In genomic region chr1:29397256-29397590, GRCh38 we compare ENCODE assay signal across 15 cellular contexts.
DNase-seq lines count a peak whose midpoint lies in the region; ATAC-seq and TF ChIP-seq lines count a peak whose summit lies in the region.
"Had no signal": no experiment of that assay in that cellular context is flagged by ENCODE, and none has a peak within 500 bp of the region (broad histone marks: within the 10 kb centered on the region; RNA-seq: fewer than 3 reads in every experiment).

No MANE protein-coding gene starts in this region.

- DNase-seq in activated CD8-positive, alpha-beta memory T cell treated with anti-CD3 and anti-CD28 coated beads for 24 hours, result peak; percentile 32
- no peak for DNase-seq in activated CD8-positive, alpha-beta memory T cell treated with anti-CD3 and anti-CD28 coated beads, Interleukin-2, amount 50 U/mL, for 4 hours
- DNase-seq in NCI-H2227 (lab: John Stamatoyannopoulos, UW; ENCODE audit: unreplicated experiment), result peak; percentile 70
- DNase-seq in coronary artery (ENCODE audit: low spot score), result peak; percentile 58
- peak; percentile 45 for DNase-seq in posterior vena cava (ENCODE audit: low spot score)
- DNase-seq in OCI-M2 (lab: John Stamatoyannopoulos, UW; ENCODE audit: unreplicated experiment), result no peak
- DNase-seq in left colon, result no peak
- DNase-seq in WTC11 (ENCODE audit: low spot score), result no peak
- DNase-seq: 8988T; Calu3; CD4-positive, CD25-positive, alpha-beta regulatory T cell; DMS79 had no signal

- H3K4me1 Mint-ChIP-seq in WTC11, result peaks cover 2% of the 10 kb centered on the region; the same call in 1 of the 2 replicates
- H3K4me1 Mint-ChIP-seq: CD4-positive, CD25-positive, alpha-beta regulatory T cell; GM23338 had no signal

- H3K4me3 ChIP-seq in coronary artery, result no peak overlapping the region
- H3K4me3 ChIP-seq: BLaER1 treated with 17β-estradiol and CSF1 and Interleukin-3, amounts not matched to agents 10 nM and 100 nM; GM23338 had no signal

- H3K27me3 Mint-ChIP-seq in WTC11 (ENCODE audit: low read depth), result peaks cover 5% of the 10 kb centered on the region; the same call in 1 of the 2 replicates

- peaks cover 9% of the 10 kb centered on the region for H3K9me3 Mint-ChIP-seq in WTC11

- ATAC-seq in left colon (no peak), WTC11 (no peak)
- ATAC-seq: HepG2 had no signal

- no peak overlapping the region for H3K27ac ChIP-seq in coronary artery
- H3K27ac ChIP-seq: BLaER1 treated with 17β-estradiol and CSF1 and Interleukin-3, amounts not matched to agents 10 nM and 100 nM had no signal

- H3K27ac Mint-ChIP-seq in WTC11, result no peak overlapping the region
- H3K27ac Mint-ChIP-seq: CD4-positive, CD25-positive, alpha-beta regulatory T cell; GM23338 had no signal

- no peaks in the 10 kb centered on the region for H3K36me3 Mint-ChIP-seq in WTC11
- H3K36me3 Mint-ChIP-seq: CD4-positive, CD25-positive, alpha-beta regulatory T cell had no signal

- no peak for TF ChIP-seq CTCF in coronary artery (IDR thresholded peaks at IDR 0.05)
- no peak for TF ChIP-seq CTCF in WTC11 (IDR thresholded peaks at IDR 0.05)

- H3K4me3 Mint-ChIP-seq in WTC11, result no peak overlapping the region
- H3K4me3 Mint-ChIP-seq: CD4-positive, CD25-positive, alpha-beta regulatory T cell; GM23338 had no signal

- CTCF ChIA-PET in WTC11 (lab: Charles Lee), result interaction anchor here (1.0 to 2.1 kb wide), 6 partner anchors 12 to 161 kb away, joined by 3 to 11 read pairs (median 6); partner anchors contain the start of gene PTPRU

- POLR2A ChIA-PET in WTC11 (lab: Charles Lee), result no interaction called here

- intact Hi-C loops in posterior vena cava (cut with DNase I) (no loop called here), left colon (cut with DNase I, micrococcal nuclease) (no loop called here)

TF ChIP-seq in WTC11, 78 proteins besides CTCF, POLR2A, EP300 and RAD21:
- TF ChIP-seq OVOL2 (CRISPR knock-in tag; IDR thresholded peaks at IDR 0.05; ENCODE audit: borderline replicate concordance) (no peak), ZNF219 (CRISPR knock-in tag; IDR thresholded peaks at IDR 0.05; ENCODE audit: borderline replicate concordance) (no peak), SOX15 (CRISPR knock-in tag; IDR thresholded peaks at IDR 0.05) (no peak), PRRX2 (CRISPR knock-in tag; IDR thresholded peaks at IDR 0.05) (no peak), NFATC4 (CRISPR knock-in tag; IDR thresholded peaks at IDR 0.05) (no peak), ZNF317 (CRISPR knock-in tag; IDR thresholded peaks at IDR 0.05; ENCODE audit: borderline replicate concordance, low read depth) (no peak), SMAD3 (CRISPR knock-in tag; IDR thresholded peaks at IDR 0.05; ENCODE audit: borderline replicate concordance) (no peak), ESRRA (CRISPR knock-in tag; IDR thresholded peaks at IDR 0.05; ENCODE audit: borderline replicate concordance) (no peak), ZNF532 (CRISPR knock-in tag; IDR thresholded peaks at IDR 0.05; ENCODE audit: borderline replicate concordance) (no peak), GRHL2 (CRISPR knock-in tag; IDR thresholded peaks at IDR 0.05; ENCODE audit: insufficient replicate concordance, severe bottlenecking) (no peak), GABPB1 (CRISPR knock-in tag; IDR thresholded peaks at IDR 0.05) (no peak)
- TF ChIP-seq, protein P1, sequence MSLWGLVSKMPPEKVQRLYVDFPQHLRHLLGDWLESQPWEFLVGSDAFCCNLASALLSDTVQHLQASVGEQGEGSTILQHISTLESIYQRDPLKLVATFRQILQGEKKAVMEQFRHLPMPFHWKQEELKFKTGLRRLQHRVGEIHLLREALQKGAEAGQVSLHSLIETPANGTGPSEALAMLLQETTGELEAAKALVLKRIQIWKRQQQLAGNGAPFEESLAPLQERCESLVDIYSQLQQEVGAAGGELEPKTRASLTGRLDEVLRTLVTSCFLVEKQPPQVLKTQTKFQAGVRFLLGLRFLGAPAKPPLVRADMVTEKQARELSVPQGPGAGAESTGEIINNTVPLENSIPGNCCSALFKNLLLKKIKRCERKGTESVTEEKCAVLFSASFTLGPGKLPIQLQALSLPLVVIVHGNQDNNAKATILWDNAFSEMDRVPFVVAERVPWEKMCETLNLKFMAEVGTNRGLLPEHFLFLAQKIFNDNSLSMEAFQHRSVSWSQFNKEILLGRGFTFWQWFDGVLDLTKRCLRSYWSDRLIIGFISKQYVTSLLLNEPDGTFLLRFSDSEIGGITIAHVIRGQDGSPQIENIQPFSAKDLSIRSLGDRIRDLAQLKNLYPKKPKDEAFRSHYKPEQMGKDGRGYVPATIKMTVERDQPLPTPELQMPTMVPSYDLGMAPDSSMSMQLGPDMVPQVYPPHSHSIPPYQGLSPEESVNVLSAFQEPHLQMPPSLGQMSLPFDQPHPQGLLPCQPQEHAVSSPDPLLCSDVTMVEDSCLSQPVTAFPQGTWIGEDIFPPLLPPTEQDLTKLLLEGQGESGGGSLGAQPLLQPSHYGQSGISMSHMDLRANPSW (CRISPR knock-in tag; conservative IDR thresholded peaks at IDR 0.05; ENCODE audit: low read depth), result no peak

Comparison
In these comparisons a context has a peak if more than half of its experiments do, and no peak if none do; other contexts are left out.
1. DNase-seq: peak in activated CD8-positive, alpha-beta memory T cell treated with anti-CD3 and anti-CD28 coated beads for 24 hours (single experiment), NCI-H2227 (single experiment), coronary artery (single experiment) and posterior vena cava (single experiment); none in activated CD8-positive, alpha-beta memory T cell treated with anti-CD3 and anti-CD28 coated beads, Interleukin-2, amount 50 U/mL, for 4 hours (single experiment), OCI-M2 (single experiment), left colon (0 of 2) and WTC11 (single experiment).